Comparison of ENCODE assay signal across 8 cellular contexts in the genomic region with DNA sequence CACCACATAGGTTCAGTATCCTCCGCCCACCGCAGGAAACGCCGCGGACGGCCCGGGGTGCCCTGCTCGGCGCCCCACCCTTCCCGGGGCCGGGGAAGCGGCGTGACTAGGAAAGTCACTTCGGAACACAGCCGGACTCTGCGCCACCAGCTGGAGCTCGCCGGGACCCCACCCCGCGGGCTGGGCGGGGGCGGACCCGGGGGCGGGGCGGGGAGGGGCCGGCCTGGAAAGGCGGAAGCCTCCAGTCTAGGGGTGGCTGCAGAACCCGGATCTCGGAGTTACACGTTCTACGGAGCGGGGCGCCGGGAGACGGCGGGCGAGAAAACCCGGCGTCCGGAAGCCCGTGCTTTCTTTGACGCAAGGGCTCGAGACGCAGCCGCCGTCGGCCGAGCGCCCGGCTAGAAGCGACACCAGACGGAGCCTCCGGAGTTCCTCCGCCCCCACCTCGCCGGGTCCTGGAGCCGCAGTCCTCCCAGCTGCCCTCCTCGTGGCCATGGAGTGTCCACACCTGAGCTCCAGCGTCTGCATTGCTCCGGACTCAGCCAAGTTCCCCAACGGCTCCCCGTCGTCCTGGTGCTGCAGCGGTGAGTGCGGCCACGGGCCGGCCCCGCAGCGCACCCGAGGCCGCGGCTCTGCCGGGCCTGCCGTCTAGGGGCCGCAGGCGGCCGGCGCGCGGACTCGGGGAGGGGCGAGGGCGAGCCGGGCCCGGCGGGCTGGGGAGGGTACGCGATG. TPM values are rescaled to one million over a fixed set of nuclear protein-coding genes. Genes with fewer than 3 reads are reported as not detected.
DNase-seq lines count a peak whose midpoint lies in the region; ATAC-seq and TF ChIP-seq lines count a peak whose summit lies in the region.

A gene with protein sequence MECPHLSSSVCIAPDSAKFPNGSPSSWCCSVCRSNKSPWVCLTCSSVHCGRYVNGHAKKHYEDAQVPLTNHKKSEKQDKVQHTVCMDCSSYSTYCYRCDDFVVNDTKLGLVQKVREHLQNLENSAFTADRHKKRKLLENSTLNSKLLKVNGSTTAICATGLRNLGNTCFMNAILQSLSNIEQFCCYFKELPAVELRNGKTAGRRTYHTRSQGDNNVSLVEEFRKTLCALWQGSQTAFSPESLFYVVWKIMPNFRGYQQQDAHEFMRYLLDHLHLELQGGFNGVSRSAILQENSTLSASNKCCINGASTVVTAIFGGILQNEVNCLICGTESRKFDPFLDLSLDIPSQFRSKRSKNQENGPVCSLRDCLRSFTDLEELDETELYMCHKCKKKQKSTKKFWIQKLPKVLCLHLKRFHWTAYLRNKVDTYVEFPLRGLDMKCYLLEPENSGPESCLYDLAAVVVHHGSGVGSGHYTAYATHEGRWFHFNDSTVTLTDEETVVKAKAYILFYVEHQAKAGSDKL (plus strand): TSS at position 347 of the 732 bp plus-strand sequence. CDS start 147 bp downstream, at position 494.

- DNase-seq in DMS153 treated with DMSO at 0.1 percent for 48 hours (lab: John Stamatoyannopoulos, UW; ENCODE audit: unreplicated experiment) (peak; percentile 71), KBM-7 (peak; percentile 98)
- peak; percentile 98 for DNase-seq in activated T-cell treated with anti-CD3 and anti-CD28 coated beads, Interleukin-2, amount 50 U/mL, for 24 hours
- DNase-seq in stimulated activated CD8-positive, alpha-beta memory T cell treated with anti-CD3 and anti-CD28 coated beads, Interleukin-7, amount 100 ng/mL, for 1 hour (ENCODE audit: low read depth in 2 of 2) = peak; percentile 86 to 90

- WGBS in esophagus, 2 donors = 0% methylated on average over 49 to 88 of the region's 88 CpGs

- H3K36me3 Mint-ChIP-seq in activated T-cell treated with anti-CD3 and anti-CD28 coated beads, Interleukin-2, amount 50 U/mL, for 24 hours (ENCODE audit: low read depth) = peaks cover 16% of the 10 kb centered on the region

- H3K9me3 Mint-ChIP-seq in activated T-cell treated with anti-CD3 and anti-CD28 coated beads, Interleukin-2, amount 50 U/mL, for 24 hours = no peaks in the 10 kb centered on the region

- H3K4me3 ChIP-seq in esophagus (ENCODE audit: low read depth in 1 of 2, low read length in 2 of 2) (peak within 1 kb of the TSS; percentile 93 to 95), muscle layer of colon (ENCODE audit: low read depth in 1 of 2, low read length in 2 of 2) (peak within 1 kb of the TSS; percentile 73 to 77)

- H3K27me3 ChIP-seq in esophagus (ENCODE audit: control insufficient read depth in 1 of 2, insufficient read depth in 2 of 2, low read length in 2 of 2) = no peaks in the 10 kb centered on the region
- no peaks in the 10 kb centered on the region for H3K27me3 ChIP-seq in muscle layer of colon (ENCODE audit: control insufficient read depth in 1 of 2, insufficient read depth in 2 of 2, low read length in 2 of 2)

- no peaks in the 10 kb centered on the region for H3K27me3 Mint-ChIP-seq in activated T-cell treated with anti-CD3 and anti-CD28 coated beads, Interleukin-2, amount 50 U/mL, for 24 hours

- peak within 1 kb of the TSS; percentile 92 for H3K4me3 Mint-ChIP-seq in activated T-cell treated with anti-CD3 and anti-CD28 coated beads, Interleukin-2, amount 50 U/mL, for 24 hours

- H3K27ac ChIP-seq in esophagus (ENCODE audit: low read depth in 2 of 2, low read length in 1 of 2) = peak within 1 kb of the TSS; percentile 98 to 99
- H3K27ac ChIP-seq in muscle layer of colon (ENCODE audit: low read depth, low read length) = peak within 1 kb of the TSS; percentile 97

- peak within 1 kb of the TSS; percentile 99 for H3K27ac Mint-ChIP-seq in activated T-cell treated with anti-CD3 and anti-CD28 coated beads, Interleukin-2, amount 50 U/mL, for 24 hours

- H3K4me1 ChIP-seq in esophagus (ENCODE audit: control insufficient read depth in 2 of 2, insufficient read depth in 2 of 2, low read length in 1 of 2) (peaks cover 0 to 4% of the 10 kb centered on the region in 2 donors), muscle layer of colon (ENCODE audit: insufficient read depth, low read length) (peaks cover 65% of the 10 kb centered on the region)

- H3K36me3 ChIP-seq in esophagus (ENCODE audit: control insufficient read depth in 2 of 2, insufficient read depth in 2 of 2, low read length in 1 of 2) = no peaks in the 10 kb centered on the region
- H3K36me3 ChIP-seq in muscle layer of colon (ENCODE audit: insufficient read depth, low read length) = no peaks in the 10 kb centered on the region

- H3K9me3 ChIP-seq in esophagus (ENCODE audit: control insufficient read depth in 2 of 2, insufficient read depth in 1 of 2, low read depth in 1 of 2, low read length in 1 of 2) (no peaks in the 10 kb centered on the region), muscle layer of colon (ENCODE audit: low read length) (no peaks in the 10 kb centered on the region)

- in situ Hi-C loops in KBM-7 (cut with MboI; ENCODE audit: low pct_unique_long_range_greater_than_20kb, low sequenced_read_pairs) = no loop called here

- H3K9ac ChIP-seq in muscle layer of colon (ENCODE audit: low read length) = peak within 1 kb of the TSS; percentile 86

- peak; percentile 43 for ATAC-seq in GM21619 (IDR thresholded peaks at IDR 0.05; ENCODE audit: unreplicated experiment)

- H3K4me1 Mint-ChIP-seq in activated T-cell treated with anti-CD3 and anti-CD28 coated beads, Interleukin-2, amount 50 U/mL, for 24 hours (ENCODE audit: low read depth) = peaks cover 81% of the 10 kb centered on the region

TF ChIP-seq in PFSK-1, 5 proteins besides CTCF, POLR2A, EP300 and RAD21:
- peak; percentile 95; the same call in 1 of the 2 replicates for TF ChIP-seq SIN3A (IDR thresholded peaks at IDR 0.05; ENCODE audit: borderline replicate concordance, insufficient read depth, low read length)
- peak; percentile 81 for TF ChIP-seq FOXP2 (optimal IDR thresholded peaks at IDR 0.05; ENCODE audit: borderline replicate concordance, extremely low read depth, extremely low read length, insufficient read depth)
- TF ChIP-seq, protein P1, sequence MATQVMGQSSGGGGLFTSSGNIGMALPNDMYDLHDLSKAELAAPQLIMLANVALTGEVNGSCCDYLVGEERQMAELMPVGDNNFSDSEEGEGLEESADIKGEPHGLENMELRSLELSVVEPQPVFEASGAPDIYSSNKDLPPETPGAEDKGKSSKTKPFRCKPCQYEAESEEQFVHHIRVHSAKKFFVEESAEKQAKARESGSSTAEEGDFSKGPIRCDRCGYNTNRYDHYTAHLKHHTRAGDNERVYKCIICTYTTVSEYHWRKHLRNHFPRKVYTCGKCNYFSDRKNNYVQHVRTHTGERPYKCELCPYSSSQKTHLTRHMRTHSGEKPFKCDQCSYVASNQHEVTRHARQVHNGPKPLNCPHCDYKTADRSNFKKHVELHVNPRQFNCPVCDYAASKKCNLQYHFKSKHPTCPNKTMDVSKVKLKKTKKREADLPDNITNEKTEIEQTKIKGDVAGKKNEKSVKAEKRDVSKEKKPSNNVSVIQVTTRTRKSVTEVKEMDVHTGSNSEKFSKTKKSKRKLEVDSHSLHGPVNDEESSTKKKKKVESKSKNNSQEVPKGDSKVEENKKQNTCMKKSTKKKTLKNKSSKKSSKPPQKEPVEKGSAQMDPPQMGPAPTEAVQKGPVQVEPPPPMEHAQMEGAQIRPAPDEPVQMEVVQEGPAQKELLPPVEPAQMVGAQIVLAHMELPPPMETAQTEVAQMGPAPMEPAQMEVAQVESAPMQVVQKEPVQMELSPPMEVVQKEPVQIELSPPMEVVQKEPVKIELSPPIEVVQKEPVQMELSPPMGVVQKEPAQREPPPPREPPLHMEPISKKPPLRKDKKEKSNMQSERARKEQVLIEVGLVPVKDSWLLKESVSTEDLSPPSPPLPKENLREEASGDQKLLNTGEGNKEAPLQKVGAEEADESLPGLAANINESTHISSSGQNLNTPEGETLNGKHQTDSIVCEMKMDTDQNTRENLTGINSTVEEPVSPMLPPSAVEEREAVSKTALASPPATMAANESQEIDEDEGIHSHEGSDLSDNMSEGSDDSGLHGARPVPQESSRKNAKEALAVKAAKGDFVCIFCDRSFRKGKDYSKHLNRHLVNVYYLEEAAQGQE (IDR thresholded peaks at IDR 0.05; ENCODE audit: insufficient read depth in 1 of 2, low read depth in 2 of 2, low read length in 2 of 2) = no peak
- peak; percentile 92 for TF ChIP-seq TAF1 (IDR thresholded peaks at IDR 0.05; ENCODE audit: borderline replicate concordance, insufficient read depth, low read length)
- TF ChIP-seq POLR2AphosphoS5 (IDR thresholded peaks at IDR 0.05; ENCODE audit: low read depth, low read length) = peak; percentile 70; the same call in 1 of the 2 replicates

RNA-seq across cellular contexts. Expression of the gene that starts here (rescaled TPM):
- 63.9 TPM for polyA plus RNA-seq in PFSK-1 (2012; ENCODE audit: insufficient read length, low read depth)
- polyA plus RNA-seq in esophagus = 10 to 100 TPM; 14.0 to 15.0 TPM

Comparison
In these comparisons a context has a peak if more than half of its experiments do, and no peak if none do; other contexts are left out.
1. Peak in every context shown above with its lines: DNase-seq, ATAC-seq, H3K4me3 ChIP-seq and H3K27ac ChIP-seq.